8 cellular contexts compared by ENCODE assay signal in the genomic region with DNA sequence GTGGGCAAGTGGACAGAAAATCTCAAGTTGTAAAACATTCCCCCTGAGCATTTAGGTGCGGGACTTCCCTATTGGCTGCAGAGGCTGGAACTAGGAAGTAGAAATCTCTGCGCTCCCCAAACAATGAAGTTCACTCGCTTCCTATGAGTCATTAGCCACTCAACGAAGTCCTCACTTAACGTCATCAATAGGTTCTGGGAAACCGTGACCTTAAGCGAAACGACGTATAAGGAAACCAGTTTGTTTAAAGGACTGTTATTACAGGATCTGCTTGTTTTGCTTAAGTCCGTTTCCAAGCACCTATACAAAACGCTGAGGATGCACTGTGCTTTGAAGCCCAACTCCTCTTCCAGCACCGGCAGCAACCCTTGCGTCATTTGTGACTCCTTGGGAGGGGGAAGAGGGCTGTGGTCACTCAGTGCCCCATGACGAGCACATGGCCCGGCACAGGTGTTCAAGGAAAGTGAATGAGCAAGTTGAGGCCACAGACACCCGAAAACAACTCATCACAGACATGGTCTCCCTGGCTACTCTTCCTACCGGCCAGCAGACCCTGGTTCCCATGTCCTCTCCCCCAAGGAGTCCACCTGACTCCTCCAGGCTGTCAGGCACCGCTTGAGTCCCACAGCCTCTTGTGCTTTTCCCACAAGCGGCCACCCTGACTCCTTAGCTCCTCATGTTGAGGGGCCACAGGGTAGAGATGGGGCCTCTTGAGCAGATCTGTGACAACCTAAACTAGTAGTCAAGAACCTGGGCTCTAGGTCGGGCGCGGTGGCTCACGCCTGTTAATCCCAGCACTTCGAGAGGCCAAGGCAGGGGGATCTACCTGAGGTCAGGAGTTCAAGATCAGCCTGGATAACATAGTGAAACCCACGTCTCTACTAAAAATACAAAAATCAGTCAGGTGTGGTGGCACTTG. TPM values are rescaled to one million over a fixed set of nuclear protein-coding genes. Genes with fewer than 3 reads are reported as not detected.
DNase-seq lines count a peak whose midpoint lies in the region; ATAC-seq and TF ChIP-seq lines count a peak whose summit lies in the region.

No MANE protein-coding gene starts in this region.

- peaks cover 35% of the 10 kb centered on the region for H3K36me3 ChIP-seq in HUES6 (ENCODE audit: control insufficient read depth, insufficient read depth, low read length)

- peak overlapping the region; percentile 36; the same call in 1 of the 2 replicates for H3K27ac ChIP-seq in HUES6 (ENCODE audit: low read depth, low read length)

- H3K4me1 ChIP-seq in HUES6 (ENCODE audit: control insufficient read depth, insufficient read depth, low read length) = peaks cover 38% of the 10 kb centered on the region

- TF ChIP-seq CTCF in GM10266 (IDR thresholded peaks at IDR 0.05; ENCODE audit: control insufficient read depth, insufficient read depth, low read depth, missing control alignments) = no peak

- H3K9ac ChIP-seq in HUES6 (ENCODE audit: low read length) = peak overlapping the region; percentile 47

- H3K4me3 ChIP-seq in HUES6 (ENCODE audit: low read depth, low read length) = peak overlapping the region; percentile 19; the same call in 1 of the 2 replicates

- no peaks in the 10 kb centered on the region for H3K27me3 ChIP-seq in HUES6 (ENCODE audit: control insufficient read depth, insufficient read depth, low read length)

- ATAC-seq in GM21390 (IDR thresholded peaks at IDR 0.05; ENCODE audit: unreplicated experiment) (no peak), HG03097 (IDR thresholded peaks at IDR 0.05; ENCODE audit: low FRiP score, unreplicated experiment) (no peak)

- peak; percentile 68 for DNase-seq in GM10266 (ENCODE audit: extremely low spot score)
- DNase-seq in T-helper 9 cell = peak; percentile 70
- peak; percentile 89 for DNase-seq in cerebellar cortex (ENCODE audit: low spot score)
- peak; percentile 65 for DNase-seq in myocyte (ENCODE audit: low read depth)
- no peak for DNase-seq in cerebellar nuclear complex (lab: John Stamatoyannopoulos, UW)

- H3K9me3 ChIP-seq in HUES6 (ENCODE audit: control insufficient read depth, insufficient read depth, low read depth, low read length) = no peaks in the 10 kb centered on the region

RNA-seq across cellular contexts. Expression of a gene that starts 4.8 kb away (rescaled TPM):
- 129 and 130 TPM in 2 replicates for total RNA-seq in myocyte
- 2,078 TPM for polyA plus RNA-seq in myocyte (2012)

RNA-seq across cellular contexts. Expression of a gene that starts 14.4 kb away (rescaled TPM):
- total RNA-seq in myocyte = 107 and 124 TPM in 2 replicates
- polyA plus RNA-seq in myocyte (2012) = 148 TPM

RNA-seq across cellular contexts. Expression of a gene that starts 18.5 kb away (rescaled TPM):
- 14.3 and 20.6 TPM in 2 replicates for total RNA-seq in myocyte
- 44.0 TPM for polyA plus RNA-seq in myocyte (2012)

RNA-seq across cellular contexts. Expression of a gene that starts 24.3 kb away (rescaled TPM):
- total RNA-seq in myocyte = 6.8 and 7.3 TPM in 2 replicates
- polyA plus RNA-seq in myocyte (2012) = 13.3 TPM

RNA-seq across cellular contexts. Expression of a gene that starts 39.8 kb away (rescaled TPM):
- 28.1 and 29.3 TPM in 2 replicates for total RNA-seq in myocyte
- polyA plus RNA-seq in myocyte (2012) = 24.7 TPM

Comparison
In these comparisons a context has a peak if more than half of its experiments do, and no peak if none do; other contexts are left out.
1. DNase-seq: peak in GM10266 (single experiment), T-helper 9 cell (single experiment), cerebellar cortex (single experiment) and myocyte (single experiment); none in cerebellar nuclear complex (0 of 2).